8 cellular contexts compared by ENCODE assay signal in genomic region chr10:17643755-17644484, GRCh38. TPM values are rescaled to one million over a fixed set of nuclear protein-coding genes. Genes with fewer than 3 reads are reported as not detected.
A peak's percentile ranks its signal among the peaks of the same experiment; 100 is the strongest.
DNase-seq lines count a peak whose midpoint lies in the region; ATAC-seq and TF ChIP-seq lines count a peak whose summit lies in the region.

STAM (plus strand) TSS chr10:17644151; CDS start chr10:17644340, 189 bp downstream.

- DNase-seq in CD4-positive, alpha-beta memory T cell, result peak; percentile 95 to 96 (median 96)
- peak; percentile 83 for DNase-seq in HK-2 (ENCODE audit: unreplicated experiment)
- peak; percentile 66 for DNase-seq in NCI-H82 treated with DMSO at 0.1 percent for 48 hours (lab: John Stamatoyannopoulos, UW; ENCODE audit: unreplicated experiment)
- peak; percentile 94 for DNase-seq in activated CD4-positive, alpha-beta memory T cell treated with anti-CD3 and anti-CD28 coated beads for 36 hours
- peak; percentile 73 to 89 (median 83) for DNase-seq in dorsolateral prefrontal cortex
- peak; percentile 89 to 93 (median 90) for DNase-seq in right lobe of liver
- DNase-seq in stimulated activated CD4-positive, alpha-beta T cell treated with anti-CD3 and anti-CD28 coated beads, Interleukin-4, amount 100 ng/mL, for 4 hours, result peak; percentile 88 to 89

- peaks cover 5 to 21% of the 10 kb centered on the region in 2 donors for H3K36me3 Mint-ChIP-seq in CD4-positive, alpha-beta memory T cell
- peaks cover 19% of the 10 kb centered on the region for H3K36me3 Mint-ChIP-seq in activated CD4-positive, alpha-beta memory T cell treated with anti-CD3 and anti-CD28 coated beads for 36 hours

- TF ChIP-seq CTCF in dorsolateral prefrontal cortex (IDR thresholded peaks at IDR 0.05 in 54 of 56, conservative IDR thresholded peaks at IDR 0.05 in 2 of 56; ENCODE audit: low read depth in 1 of 56, partially characterized antibody in 56 of 56), result peak in 30 of 56 donors; percentile 2 to 58 (median 28)
- peak in 1 of 4 donors; percentile 8 for TF ChIP-seq CTCF in right lobe of liver (IDR thresholded peaks at IDR 0.05)

- WGBS in right lobe of liver (ENCODE audit: insufficient coverage, low coverage, low lambda C conversion rate, missing lambda C conversion rate), result 0% methylated on average over 9 of the region's 37 CpGs

- peak; percentile 93 for ATAC-seq in GM19455 (IDR thresholded peaks at IDR 0.05; ENCODE audit: unreplicated experiment)
- peak; percentile 94 to 98 (median 97) for ATAC-seq in right lobe of liver

- H3K27ac Mint-ChIP-seq in CD4-positive, alpha-beta memory T cell, result peak within 1 kb of the TSS; percentile 100
- H3K27ac Mint-ChIP-seq in activated CD4-positive, alpha-beta memory T cell treated with anti-CD3 and anti-CD28 coated beads for 36 hours, result peak within 1 kb of the TSS; percentile 99

- CTCF ChIA-PET in CD4-positive, alpha-beta memory T cell (lab: Charles Lee; ENCODE audit: partially characterized antibody), result interaction anchor here (0.7 to 2.3 kb wide), 15 partner anchors 9 to 236 kb away, joined by 3 to 10 read pairs (median 4); partner anchors contain the start of gene HACD1
- CTCF ChIA-PET in activated CD4-positive, alpha-beta memory T cell treated with anti-CD3 and anti-CD28 coated beads for 36 hours (lab: Charles Lee), result interaction anchor here (1.0 to 2.0 kb wide), 13 partner anchors 8 to 267 kb away, joined by 3 to 8 read pairs (median 4); partner anchors contain the start of gene HACD1

- H3K36me3 ChIP-seq in CD4-positive, alpha-beta memory T cell (ENCODE audit: insufficient read depth, low read length), result no peaks in the 10 kb centered on the region
- no peaks in the 10 kb centered on the region for H3K36me3 ChIP-seq in right lobe of liver

- POLR2A ChIA-PET in CD4-positive, alpha-beta memory T cell (lab: Charles Lee; ENCODE audit: partially characterized antibody), result interaction anchor here (0.8 to 3.8 kb wide), 25 partner anchors 9 to 826 kb away, joined by 3 to 41 read pairs (median 5); partner anchors contain the start of genes HACD1 and RSU1
- POLR2A ChIA-PET in activated CD4-positive, alpha-beta memory T cell treated with anti-CD3 and anti-CD28 coated beads for 36 hours (lab: Charles Lee), result interaction anchor here (0.7 to 2.0 kb wide), 12 partner anchors 13 to 1015 kb away, joined by 3 to 10 read pairs (median 4); partner anchors contain the start of gene HACD1

- H3K4me1 ChIP-seq in CD4-positive, alpha-beta memory T cell (ENCODE audit: insufficient read depth, low read length), result peaks cover 53% of the 10 kb centered on the region
- H3K4me1 ChIP-seq in right lobe of liver, result peaks cover 0 to 28% (median 12%) of the 10 kb centered on the region in 4 donors

- H3K9me3 ChIP-seq in CD4-positive, alpha-beta memory T cell (ENCODE audit: control insufficient read depth in 1 of 2, low read length in 2 of 2), result no peaks in the 10 kb centered on the region
- no peaks in the 10 kb centered on the region for H3K9me3 ChIP-seq in right lobe of liver

- intact Hi-C loops in CD4-positive, alpha-beta memory T cell (cut with micrococcal nuclease), result loop anchor here (1.0 to 5.0 kb wide), 6 partner anchors 11 to 1008 kb away; partner anchors contain the start of genes HACD1, NSUN6 and RSU1
- intact Hi-C loops in activated CD4-positive, alpha-beta memory T cell treated with anti-CD3 and anti-CD28 coated beads for 36 hours (cut with micrococcal nuclease), result loop anchor here (1.0 to 5.0 kb wide), 7 partner anchors 27 to 1015 kb away; partner anchors contain the start of genes ARL5B, HACD1, RSU1 and ST8SIA6
- intact Hi-C loops in dorsolateral prefrontal cortex (cut with DNase I) (loop anchor here (2.0 to 10.0 kb wide), 3 partner anchors 27 to 1011 kb away; partner anchors contain the start of genes HACD1 (in 2 of the 2), ARL5B (in 1 of the 2) and NSUN6 (in 1 of the 2)), right lobe of liver (cut with DNase I) (no loop called here)

- H3K9me3 Mint-ChIP-seq in CD4-positive, alpha-beta memory T cell, result peaks cover 0 to 2% (median 0%) of the 10 kb centered on the region in 8 donors
- peaks cover 3% of the 10 kb centered on the region for H3K9me3 Mint-ChIP-seq in activated CD4-positive, alpha-beta memory T cell treated with anti-CD3 and anti-CD28 coated beads for 36 hours

- H3K27me3 Mint-ChIP-seq in CD4-positive, alpha-beta memory T cell, result no peaks in the 10 kb centered on the region
- H3K27me3 Mint-ChIP-seq in activated CD4-positive, alpha-beta memory T cell treated with anti-CD3 and anti-CD28 coated beads for 36 hours, result no peaks in the 10 kb centered on the region

- H3K27me3 ChIP-seq in CD4-positive, alpha-beta memory T cell (ENCODE audit: insufficient read depth, low read length), result no peaks in the 10 kb centered on the region
- H3K27me3 ChIP-seq in dorsolateral prefrontal cortex (no peaks in the 10 kb centered on the region), right lobe of liver (no peaks in the 10 kb centered on the region)

- H3K4me3 ChIP-seq in CD4-positive, alpha-beta memory T cell (ENCODE audit: low read length in 2 of 2), result peak within 1 kb of the TSS; percentile 82 to 91
- H3K4me3 ChIP-seq in dorsolateral prefrontal cortex (peak within 1 kb of the TSS; percentile 69 to 100 (median 93)), right lobe of liver (peak within 1 kb of the TSS; percentile 70 to 88 (median 79))

- peak within 1 kb of the TSS; percentile 95 to 99 (median 98) for H3K4me3 Mint-ChIP-seq in CD4-positive, alpha-beta memory T cell
- H3K4me3 Mint-ChIP-seq in activated CD4-positive, alpha-beta memory T cell treated with anti-CD3 and anti-CD28 coated beads for 36 hours, result peak within 1 kb of the TSS; percentile 95

- H3K4me1 Mint-ChIP-seq in CD4-positive, alpha-beta memory T cell, result peaks cover 40 to 69% (median 50%) of the 10 kb centered on the region in 4 donors
- H3K4me1 Mint-ChIP-seq in activated CD4-positive, alpha-beta memory T cell treated with anti-CD3 and anti-CD28 coated beads for 36 hours (ENCODE audit: low read depth), result peaks cover 53% of the 10 kb centered on the region

- peak within 1 kb of the TSS; percentile 93 for H3K27ac ChIP-seq in CD4-positive, alpha-beta memory T cell (ENCODE audit: low read depth, low read length)
- H3K27ac ChIP-seq in dorsolateral prefrontal cortex, result peak within 1 kb of the TSS; percentile 96 to 100 (median 99)
- peak within 1 kb of the TSS; percentile 98 to 100 (median 98) for H3K27ac ChIP-seq in right lobe of liver

- peak; percentile 61 for TF ChIP-seq POLR2A in right lobe of liver (IDR thresholded peaks at IDR 0.05)

RNA-seq across cellular contexts. Expression of gene STAM, which starts in this region (rescaled TPM):
- total RNA-seq in CD4-positive, alpha-beta memory T cell, result 10 to 100 TPM; 31.7 to 34.0 TPM
- 10 to 100 TPM; 11.3 to 13.8 TPM for polyA plus RNA-seq in CD4-positive, alpha-beta memory T cell
- total RNA-seq in activated CD4-positive, alpha-beta memory T cell treated with anti-CD3 and anti-CD28 coated beads for 36 hours, result 10 to 100 TPM; 24.5 to 29.9 TPM
- total RNA-seq in dorsolateral prefrontal cortex, result 10 to 100 TPM; 23.2 to 54.6 (median 40.5) TPM
- total RNA-seq in right lobe of liver, result 10 to 100 TPM in 2 of 6 experiments, 1 to 10 TPM in 4; 7.9 to 13.4 (median 8.2) TPM

Comparison
In these comparisons a context has a peak if more than half of its experiments do, and no peak if none do; other contexts are left out.
1. Peak in every context shown above with its lines: DNase-seq, ATAC-seq, H3K4me3 ChIP-seq and H3K27ac ChIP-seq.
2. intact Hi-C loops: an anchor here in CD4-positive, alpha-beta memory T cell (1.0 to 5.0 kb wide), activated CD4-positive, alpha-beta memory T cell treated with anti-CD3 and anti-CD28 coated beads for 36 hours (1.0 to 5.0 kb wide) and dorsolateral prefrontal cortex (2.0 to 10.0 kb wide); none called in right lobe of liver.